10 cellular contexts compared by ENCODE assay signal in genomic region chr17:42698736-42699414, GRCh38. TPM values are rescaled to one million over a fixed set of nuclear protein-coding genes. Genes with fewer than 3 reads are reported as not detected.
DNase-seq lines count a peak whose midpoint lies in the region; ATAC-seq and TF ChIP-seq lines count a peak whose summit lies in the region.
"Had no signal": no experiment of that assay in that cellular context is flagged by ENCODE, and none has a peak within 500 bp of the region (broad histone marks: within the 10 kb centered on the region; RNA-seq: fewer than 3 reads in every experiment).

No MANE protein-coding gene starts in this region.

- no TSS peak for BruUV-seq in PC-3 (replicated peaks; lab: Mats Ljungman, UMichigan)

- H4K5ac ChIP-seq in H9 (ENCODE audit: insufficient read length, low read depth, low read length), result no peak overlapping the region

- H3K79me1 ChIP-seq in H9 (ENCODE audit: insufficient read depth, low read depth, low read length, poor library complexity, severe bottlenecking), result no peaks in the 10 kb centered on the region

- no peak overlapping the region for H2BK15ac ChIP-seq in H9 (ENCODE audit: low read depth, low read length)

- peak; percentile 67; the same call in 1 of the 2 replicates for ATAC-seq in PC-3
- ATAC-seq: stimulated activated effector memory CD8-positive, alpha-beta T cell treated with anti-CD3 and anti-CD28 coated beads, Interleukin-12 subunit alpha, Interleukin-12 subunit beta, amount 100 ng/mL, for 72 hours had no signal

- H3K79me2 ChIP-seq in PC-3 (ENCODE audit: low read length) (no peaks in the 10 kb centered on the region), fibroblast of lung (ENCODE audit: control insufficient read depth, insufficient read depth, low read length) (no peaks in the 10 kb centered on the region), H9 (ENCODE audit: insufficient read depth, low read length) (no peaks in the 10 kb centered on the region)

- H3K9me2 ChIP-seq in PC-3 (replicated peaks; ENCODE audit: low read length), result no peaks in the 10 kb centered on the region

- WGBS in ovary, 3 donors, result 3 to 8% (median 6%) methylated on average over 2 of the region's 2 CpGs
- WGBS in H9 (ENCODE audit: extremely low coverage, insufficient read length, low lambda C conversion rate), result no CpG with 5 or more reads among the region's 2 CpGs

- TF ChIP-seq EP300 in ovary (IDR thresholded peaks at IDR 0.05), result no peak

- H3K9ac ChIP-seq in PC-3 (ENCODE audit: low read length), result no peak overlapping the region
- H3K9ac ChIP-seq in fibroblast of lung (ENCODE audit: insufficient read depth, low read length), result no peak overlapping the region
- no peak overlapping the region for H3K9ac ChIP-seq in H9 (ENCODE audit: extremely low read depth, insufficient read length, low read length)

- H2AK5ac ChIP-seq in H9 (ENCODE audit: insufficient read length, low read length), result no peak overlapping the region

- H3K27ac ChIP-seq in PC-3 (ENCODE audit: low read length), result no peak overlapping the region
- H3K27ac ChIP-seq in fibroblast of lung (ENCODE audit: insufficient read depth, low read length), result no peak overlapping the region
- H3K27ac ChIP-seq in ovary, result no peak overlapping the region
- no peak overlapping the region for H3K27ac ChIP-seq in H9 (ENCODE audit: insufficient read length, low read depth, low read length)

- H3K4me2 ChIP-seq in PC-3 (ENCODE audit: low read length) (no peak overlapping the region), fibroblast of lung (ENCODE audit: extremely low read depth, insufficient read depth, low read length) (peak overlapping the region; percentile 4), H9 (ENCODE audit: insufficient read depth, insufficient read length, low read length) (no peak overlapping the region)

- no peak overlapping the region for H3T11ph ChIP-seq in H9 (ENCODE audit: low read length)

- H3K27ac Mint-ChIP-seq in H9, result peak overlapping the region in 1 of 3 experiments; percentile 81; a peak in 2 of 7 replicates
- H3K27ac Mint-ChIP-seq: stimulated activated effector memory CD8-positive, alpha-beta T cell treated with anti-CD3 and anti-CD28 coated beads, Interleukin-12 subunit alpha, Interleukin-12 subunit beta, amount 100 ng/mL, for 72 hours had no signal

- DNase-seq in GM03348 (ENCODE audit: low spot score), result peak; percentile 85
- peak; percentile 52 for DNase-seq in PC-3
- peak; percentile 75 to 79 for DNase-seq in fibroblast of lung (ENCODE audit: low read depth in 2 of 2)
- DNase-seq in ovary, result peak; percentile 80 to 91 (median 86)
- no peak for DNase-seq in KG1 (lab: John Stamatoyannopoulos, UW)
- DNase-seq in activated naive CD4-positive, alpha-beta T cell (lab: John Stamatoyannopoulos, UW), result no peak
- no peak for DNase-seq in superior temporal gyrus (ENCODE audit: extremely low spot score)
- no peak for DNase-seq in H9
- DNase-seq: NCI-H146 had no signal

- TF ChIP-seq POLR2A in ovary (IDR thresholded peaks at IDR 0.05), result no peak

- H3K36me3 Mint-ChIP-seq in H9 (ENCODE audit: insufficient read depth in 1 of 3, low read depth in 3 of 3), result peaks cover 10 to 40% (median 23%) of the 10 kb centered on the region in 3 experiments; a peak in 6 of 7 replicates

- no peak overlapping the region for H3K23ac ChIP-seq in H9 (ENCODE audit: insufficient read length, low read depth, low read length)

- TF ChIP-seq CTCF in PC-3 (conservative IDR thresholded peaks at IDR 0.05; ENCODE audit: low read depth, low read length), result no peak
- no peak for TF ChIP-seq CTCF in fibroblast of lung (conservative IDR thresholded peaks at IDR 0.05 in 1 of 2, IDR thresholded peaks at IDR 0.05 in 1 of 2; ENCODE audit: low read depth in 1 of 2, low read length in 2 of 2)
- no peak for TF ChIP-seq CTCF in ovary (IDR thresholded peaks at IDR 0.05)
- no peak for TF ChIP-seq CTCF in H9 (conservative IDR thresholded peaks at IDR 0.05)

- no peaks in the 10 kb centered on the region for H3K27me3 ChIP-seq in PC-3 (ENCODE audit: low read length)
- H3K27me3 ChIP-seq in fibroblast of lung (ENCODE audit: control insufficient read depth, insufficient read depth, low read length), result no peaks in the 10 kb centered on the region
- no peaks in the 10 kb centered on the region for H3K27me3 ChIP-seq in ovary
- no peaks in the 10 kb centered on the region for H3K27me3 ChIP-seq in H9 (ENCODE audit: insufficient read depth, low read length)

- H3K18ac ChIP-seq in H9 (ENCODE audit: insufficient read length, low read depth, low read length), result no peak overlapping the region

- no peaks in the 10 kb centered on the region for H3K9me3 Mint-ChIP-seq in H9
- H3K9me3 Mint-ChIP-seq: stimulated activated effector memory CD8-positive, alpha-beta T cell treated with anti-CD3 and anti-CD28 coated beads, Interleukin-12 subunit alpha, Interleukin-12 subunit beta, amount 100 ng/mL, for 72 hours had no signal

- H3K4me1 ChIP-seq in PC-3 (ENCODE audit: insufficient read depth, low read length) (peaks cover 4% of the 10 kb centered on the region; the same call in 1 of the 2 replicates), fibroblast of lung (ENCODE audit: control insufficient read depth, extremely low read depth, insufficient read depth, low read length) (peaks cover 5% of the 10 kb centered on the region), ovary (ENCODE audit: insufficient read depth) (peaks cover 7% of the 10 kb centered on the region), H9 (ENCODE audit: insufficient read depth, low read length) (no peaks in the 10 kb centered on the region)

- no peak overlapping the region for H2BK20ac ChIP-seq in H9 (ENCODE audit: low read depth, low read length, poor library complexity, severe bottlenecking)

- H3K23me2 ChIP-seq in H9 (ENCODE audit: insufficient read length, low read depth, low read length, poor library complexity, severe bottlenecking), result no peaks in the 10 kb centered on the region

- no peak overlapping the region for H4K8ac ChIP-seq in H9 (replicated peaks; ENCODE audit: insufficient read length, low read depth, low read length)

- H3K14ac ChIP-seq in H9 (ENCODE audit: insufficient read depth, low read length), result no peak overlapping the region

- H2AFZ ChIP-seq in PC-3 (ENCODE audit: low read length) (no peak overlapping the region), fibroblast of lung (ENCODE audit: low read length) (no peak overlapping the region), H9 (ENCODE audit: low read length) (no peak overlapping the region)

- no peak overlapping the region for H2BK5ac ChIP-seq in H9 (ENCODE audit: insufficient read length, low read length)

- H4K20me1 ChIP-seq in PC-3 (ENCODE audit: low read length), result no peaks in the 10 kb centered on the region
- no peaks in the 10 kb centered on the region for H4K20me1 ChIP-seq in fibroblast of lung (ENCODE audit: control insufficient read depth, extremely low read depth, insufficient read depth, low read length)
- H4K20me1 ChIP-seq in H9 (ENCODE audit: control insufficient read depth, insufficient read depth, insufficient read length), result no peaks in the 10 kb centered on the region

- CTCF ChIA-PET in PC-3 (lab: Charles Lee), result interaction anchor here (0.6 kb wide), 1 partner anchor 121 kb away, joined by 16 read pairs; no protein-coding TSS in a partner anchor

- no peaks in the 10 kb centered on the region for H3K9me3 ChIP-seq in PC-3 (ENCODE audit: low read length)
- H3K9me3 ChIP-seq in fibroblast of lung (ENCODE audit: control insufficient read depth, insufficient read depth, low read depth, low read length), result no peaks in the 10 kb centered on the region
- H3K9me3 ChIP-seq in ovary, result no peaks in the 10 kb centered on the region
- H3K9me3 ChIP-seq in H9 (ENCODE audit: control insufficient read depth, low read depth, low read length), result no peaks in the 10 kb centered on the region

- H3K4me3 ChIP-seq in PC-3 (ENCODE audit: low read length) (no peak overlapping the region), fibroblast of lung (replicated peaks in 1 of 4; ENCODE audit: control extremely low read depth in 1 of 4, insufficient read depth in 1 of 4, low read depth in 3 of 4, low read length in 4 of 4) (no peak overlapping the region), ovary (no peak overlapping the region)

- intact Hi-C loops in PC-3 (cut with micrococcal nuclease), result no loop called here
- intact Hi-C loops in ovary (cut with DNase I), result no loop called here

- no peaks in the 10 kb centered on the region for H3K27me3 Mint-ChIP-seq in H9 (ENCODE audit: low read depth)

- no peaks in the 10 kb centered on the region for H3F3A ChIP-seq in PC-3 (ENCODE audit: low read length, unreplicated experiment)

- no peak overlapping the region for H3K4me3 Mint-ChIP-seq in H9
- H3K4me3 Mint-ChIP-seq: stimulated activated effector memory CD8-positive, alpha-beta T cell treated with anti-CD3 and anti-CD28 coated beads, Interleukin-12 subunit alpha, Interleukin-12 subunit beta, amount 100 ng/mL, for 72 hours had no signal

- no peak overlapping the region for H2BK120ac ChIP-seq in H9 (ENCODE audit: low read depth, low read length, poor library complexity, severe bottlenecking)

- H3K36me3 ChIP-seq in PC-3 (ENCODE audit: low read depth, low read length), result no peaks in the 10 kb centered on the region; the same call in none of the 2 replicates
- peaks cover 15% of the 10 kb centered on the region for H3K36me3 ChIP-seq in fibroblast of lung (ENCODE audit: control insufficient read depth, insufficient read depth, low read length)
- H3K36me3 ChIP-seq in ovary, result no peaks in the 10 kb centered on the region

- H3K4ac ChIP-seq in H9 (ENCODE audit: low read depth, low read length), result no peak overlapping the region

- H3K56ac ChIP-seq in H9 (ENCODE audit: insufficient read length, low read depth, low read length), result no peak overlapping the region

- H2BK12ac ChIP-seq in H9 (ENCODE audit: insufficient read length, low read depth, low read length), result no peak overlapping the region

- POLR2A ChIA-PET in PC-3 (lab: Charles Lee; ENCODE audit: unreplicated experiment), result no interaction called here

- no peak overlapping the region for H4K91ac ChIP-seq in H9 (ENCODE audit: insufficient read length, low read depth, low read length)

- H3K4me1 Mint-ChIP-seq in H9, result peaks cover 8 to 25% of the 10 kb centered on the region in 2 experiments

RNA-seq across cellular contexts. Expression of gene CNTNAP1, which starts 16.5 kb away (rescaled TPM):
- total RNA-seq in PC-3 (2014; rRNA removed), result 4.6 and 6.6 TPM in 2 replicates
- total RNA-seq in fibroblast of lung, result 20.5 and 40.1 TPM in 2 replicates
- polyA plus RNA-seq in fibroblast of lung, result 39.4 and 39.5 TPM in 2 replicates
- polyA plus RNA-seq in fibroblast of lung (2012), result 44.9 and 52.7 TPM in 2 replicates
- polyA minus RNA-seq in fibroblast of lung (ENCODE audit: low replicate concordance), result 110 and 145 TPM in 2 replicates
- 10 to 100 TPM in 5 of 7 donors, 1 to 10 TPM in 2; 3.7 to 41.4 (median 15.5) TPM for total RNA-seq in ovary
- 1 to 10 TPM; 7.0 to 7.5 TPM for polyA plus RNA-seq in ovary
- total RNA-seq in H9 (2021), result 7.5 and 7.7 TPM in 2 replicates

RNA-seq across cellular contexts. Expression of gene CCR10, which starts 17.2 kb away (rescaled TPM):
- total RNA-seq in PC-3 (2014; rRNA removed), result 0.58 TPM in 1 of 2 replicates, not detected in the other
- 1.3 and 2.6 TPM in 2 replicates for total RNA-seq in fibroblast of lung
- polyA plus RNA-seq in fibroblast of lung, result 0.87 and 2.5 TPM in 2 replicates
- polyA plus RNA-seq in fibroblast of lung (2012), result 4.2 and 10.0 TPM in 2 replicates
- polyA minus RNA-seq in fibroblast of lung (ENCODE audit: low replicate concordance), result 2.4 and 2.9 TPM in 2 replicates
- 1 to 10 TPM; 1.5 to 6.8 (median 3.7) TPM for total RNA-seq in ovary
- polyA plus RNA-seq in ovary, result 1 to 10 TPM in 1 of 2 donors, under 1 TPM in 1; 0.15 to 2.7 TPM
- total RNA-seq in H9 (2021), result 1.0 TPM in 2 replicates

RNA-seq across cellular contexts. Expression of gene PLEKHH3, which starts 22.1 kb away (rescaled TPM):
- total RNA-seq in PC-3 (2014; rRNA removed) (20.1 and 27.8 TPM in 2 replicates), fibroblast of lung (19.3 and 24.6 TPM in 2 replicates), ovary (10 to 100 TPM; 23.6 to 81.6 (median 58.4) TPM), H9 (2021) (21.4 and 22.3 TPM in 2 replicates)
- polyA plus RNA-seq in fibroblast of lung (2.3 and 3.0 TPM in 2 replicates), ovary (10 to 100 TPM in 1 of 2 donors, 1 to 10 TPM in 1; 2.1 to 30.9 TPM)
- 10.5 and 16.2 TPM in 2 replicates for polyA plus RNA-seq in fibroblast of lung (2012)
- polyA minus RNA-seq in fibroblast of lung (ENCODE audit: low replicate concordance), result 4.1 and 9.3 TPM in 2 replicates

RNA-seq across cellular contexts. Expression of gene TUBG2, which starts 39.8 kb away (rescaled TPM):
- total RNA-seq in PC-3 (2014; rRNA removed) (6.0 and 7.1 TPM in 2 replicates), fibroblast of lung (6.9 and 11.6 TPM in 2 replicates), ovary (10 to 100 TPM; 19.4 to 30.0 (median 23.2) TPM), H9 (2021) (20.4 and 22.0 TPM in 2 replicates)
- polyA plus RNA-seq in fibroblast of lung (13.1 and 13.5 TPM in 2 replicates), ovary (10 to 100 TPM; 20.9 to 21.5 TPM)
- polyA plus RNA-seq in fibroblast of lung (2012), result 14.4 and 15.0 TPM in 2 replicates
- 17.2 and 25.9 TPM in 2 replicates for polyA minus RNA-seq in fibroblast of lung (ENCODE audit: low replicate concordance)

RNA-seq across cellular contexts. Expression of gene EZH1, which starts 46.0 kb away (rescaled TPM):
- total RNA-seq in PC-3 (2014; rRNA removed), result 5.8 and 13.7 TPM in 2 replicates
- total RNA-seq in fibroblast of lung, result 16.4 and 28.6 TPM in 2 replicates
- 23.6 and 31.9 TPM in 2 replicates for polyA plus RNA-seq in fibroblast of lung
- 9.5 and 15.6 TPM in 2 replicates for polyA plus RNA-seq in fibroblast of lung (2012)
- polyA minus RNA-seq in fibroblast of lung (ENCODE audit: low replicate concordance), result 56.9 and 82.1 TPM in 2 replicates
- 10 to 100 TPM; 32.9 to 83.4 (median 67.8) TPM for total RNA-seq in ovary
- 10 to 100 TPM; 45.1 to 95.2 TPM for polyA plus RNA-seq in ovary
- total RNA-seq in H9 (2021), result 17.9 and 18.6 TPM in 2 replicates

Comparison
In these comparisons a context has a peak if more than half of its experiments do, and no peak if none do; other contexts are left out.
1. DNase-seq: peak in GM03348 (single experiment), PC-3 (single experiment), fibroblast of lung (2 of 2) and ovary (5 of 5); none in KG1 (single experiment), activated naive CD4-positive, alpha-beta T cell (0 of 4), superior temporal gyrus (single experiment) and H9 (single experiment).